ENCODE assay signal across 11 cellular contexts in genomic region chr3:109643590-109643989, GRCh38.
DNase-seq lines count a peak whose midpoint lies in the region; ATAC-seq and TF ChIP-seq lines count a peak whose summit lies in the region.
"Had no signal": no experiment of that assay in that cellular context is flagged by ENCODE, and none has a peak within 500 bp of the region (broad histone marks: within the 10 kb centered on the region; RNA-seq: fewer than 3 reads in every experiment).

No MANE protein-coding gene starts in this region.

- 31 to 46% (median 36%) methylated on average over 2 of the region's 2 CpGs for WGBS in adrenal gland, 4 donors

- H3K36me3 ChIP-seq in adrenal gland (replicated peaks in 1 of 2) (no peaks in the 10 kb centered on the region), kidney epithelial cell (ENCODE audit: control insufficient read depth, insufficient read depth, low read length) (no peaks in the 10 kb centered on the region)
- H3K36me3 ChIP-seq: cardiac muscle cell, esophagus squamous epithelium had no signal

- intact Hi-C loops in adrenal gland (cut with DNase I) (no loop called here), dorsolateral prefrontal cortex (cut with DNase I) (no loop called here)

- H3K9me3 ChIP-seq in adrenal gland (replicated peaks in 1 of 3) = no peaks in the 10 kb centered on the region
- H3K9me3 ChIP-seq: esophagus squamous epithelium had no signal

- H3K4me1 ChIP-seq in adrenal gland (replicated peaks in 1 of 2) = no peaks in the 10 kb centered on the region
- H3K4me1 ChIP-seq: esophagus squamous epithelium had no signal

- no peak overlapping the region for H3K4me3 ChIP-seq in adrenal gland
- no peak overlapping the region for H3K4me3 ChIP-seq in kidney epithelial cell (ENCODE audit: low read depth, low read length)
- no peak overlapping the region for H3K4me3 ChIP-seq in dorsolateral prefrontal cortex
- H3K4me3 ChIP-seq: cardiac muscle cell, esophagus squamous epithelium had no signal

- DNase-seq in AG20443 (ENCODE audit: low spot score) = peak; percentile 59
- DNase-seq in HS-5 (ENCODE audit: low read depth) = peak; percentile 69
- DNase-seq in adrenal gland = peak; percentile 26 to 64 (median 45)
- peak; percentile 48 for DNase-seq in kidney epithelial cell (ENCODE audit: low read depth)
- no peak for DNase-seq in activated CD8-positive, alpha-beta memory T cell treated with anti-CD3 and anti-CD28 coated beads, Interleukin-2, amount 50 U/mL, for 4 hours
- DNase-seq in dorsolateral prefrontal cortex = no peak
- DNase-seq in GM19238 (ENCODE audit: insufficient read length, low spot score) = no peak
- DNase-seq: esophagus squamous epithelium, NCI-H1930 had no signal

- no peak for ATAC-seq in HG03196 (IDR thresholded peaks at IDR 0.05; ENCODE audit: unreplicated experiment)

- no peak for TF ChIP-seq CTCF in adrenal gland (IDR thresholded peaks at IDR 0.05)
- TF ChIP-seq CTCF in kidney epithelial cell (IDR thresholded peaks at IDR 0.05; ENCODE audit: insufficient read depth, low read length, poor library complexity, severe bottlenecking) = no peak
- no peak for TF ChIP-seq CTCF in dorsolateral prefrontal cortex (IDR thresholded peaks at IDR 0.05 in 54 of 56, conservative IDR thresholded peaks at IDR 0.05 in 2 of 56; ENCODE audit: low read depth in 1 of 56, partially characterized antibody in 56 of 56)

- TF ChIP-seq POLR2A in adrenal gland (IDR thresholded peaks at IDR 0.05) = no peak

- H3K27me3 ChIP-seq in adrenal gland (no peaks in the 10 kb centered on the region), kidney epithelial cell (ENCODE audit: control insufficient read depth, insufficient read depth, low read length) (no peaks in the 10 kb centered on the region), dorsolateral prefrontal cortex (peaks cover 0 to 3% (median 0%) of the 10 kb centered on the region in 45 donors)
- H3K27me3 ChIP-seq: cardiac muscle cell, esophagus squamous epithelium had no signal

- no peak overlapping the region for H3K27ac ChIP-seq in adrenal gland
- H3K27ac ChIP-seq in dorsolateral prefrontal cortex = no peak overlapping the region
- H3K27ac ChIP-seq: cardiac muscle cell, esophagus squamous epithelium had no signal

Comparison
In these comparisons a context has a peak if more than half of its experiments do, and no peak if none do; other contexts are left out.
1. DNase-seq: peak in AG20443 (single experiment), HS-5 (single experiment), adrenal gland (7 of 7) and kidney epithelial cell (single experiment); none in activated CD8-positive, alpha-beta memory T cell treated with anti-CD3 and anti-CD28 coated beads, Interleukin-2, amount 50 U/mL, for 4 hours (single experiment), dorsolateral prefrontal cortex (0 of 10) and GM19238 (single experiment).